Comparison of ENCODE assay signal across 8 cellular contexts in genomic region chr16:58393138-58393504, GRCh38. TPM values are rescaled to one million over a fixed set of nuclear protein-coding genes. Genes with fewer than 3 reads are reported as not detected.
A peak's percentile ranks its signal among the peaks of the same experiment; 100 is the strongest.
DNase-seq lines count a peak whose midpoint lies in the region; ATAC-seq and TF ChIP-seq lines count a peak whose summit lies in the region.

No MANE protein-coding gene starts in this region.

- peaks cover 3% of the 10 kb centered on the region for H3K27me3 Mint-ChIP-seq in activated T-cell treated with anti-CD3 and anti-CD28 coated beads, Interleukin-2, amount 50 U/mL, for 4 hours (ENCODE audit: low read depth)

- H4K20me1 ChIP-seq in neural cell (ENCODE audit: insufficient read depth), result no peaks in the 10 kb centered on the region

- ATAC-seq in activated T-cell treated with anti-CD3 and anti-CD28 coated beads, Interleukin-2, amount 50 U/mL, for 4 hours, result no peak
- ATAC-seq in HG02884 (IDR thresholded peaks at IDR 0.05; ENCODE audit: unreplicated experiment), result peak; percentile 17
- peak; percentile 16; the same call in 1 of the 3 replicates for ATAC-seq in RWPE2 (ENCODE audit: low read depth)
- ATAC-seq in esophagus mucosa, result peak; percentile 79

- H3K4me3 Mint-ChIP-seq in activated T-cell treated with anti-CD3 and anti-CD28 coated beads, Interleukin-2, amount 50 U/mL, for 4 hours, result peak overlapping the region; percentile 96

- H2AFZ ChIP-seq in neural cell (ENCODE audit: low read depth, low read length), result peak overlapping the region; percentile 84

- no peaks in the 10 kb centered on the region for H3K9me3 Mint-ChIP-seq in activated T-cell treated with anti-CD3 and anti-CD28 coated beads, Interleukin-2, amount 50 U/mL, for 4 hours

- no peaks in the 10 kb centered on the region for H3F3A ChIP-seq in neural cell (ENCODE audit: insufficient read depth, low read length, poor library complexity, severe bottlenecking)

- H3K9me3 ChIP-seq in RWPE2 (ENCODE audit: severe bottlenecking) (no peaks in the 10 kb centered on the region), neural cell (ENCODE audit: low read length) (no peaks in the 10 kb centered on the region)

- H3K36me3 Mint-ChIP-seq in activated T-cell treated with anti-CD3 and anti-CD28 coated beads, Interleukin-2, amount 50 U/mL, for 4 hours (ENCODE audit: insufficient read depth), result peaks cover 3% of the 10 kb centered on the region

- no peak for DNase-seq in activated T-cell treated with anti-CD3 and anti-CD28 coated beads, Interleukin-2, amount 50 U/mL, for 4 hours
- DNase-seq in activated T-cell treated with anti-CD3 and anti-CD28 coated beads for 4 hours (no peak), RWPE2 (ENCODE audit: low spot score) (no peak), GM19240 (ENCODE audit: insufficient read length, low spot score) (no peak), NCI-H345 treated with DMSO at 0.1 percent for 48 hours (lab: John Stamatoyannopoulos, UW; ENCODE audit: unreplicated experiment) (no peak)

- peak overlapping the region; percentile 91 for H3K4me3 ChIP-seq in RWPE2 (ENCODE audit: severe bottlenecking)
- H3K4me3 ChIP-seq in neural cell (ENCODE audit: low read length), result peak overlapping the region; percentile 97

- peak overlapping the region; percentile 63 for H3K4me2 ChIP-seq in neural cell (ENCODE audit: low read length)

- H3K27me3 ChIP-seq in RWPE2 (ENCODE audit: insufficient read depth, poor library complexity, severe bottlenecking) (no peaks in the 10 kb centered on the region), neural cell (ENCODE audit: insufficient read depth, low read depth, low read length) (no peaks in the 10 kb centered on the region)

- H3K36me3 ChIP-seq in RWPE2 (ENCODE audit: low read depth) (peaks cover 13% of the 10 kb centered on the region), neural cell (ENCODE audit: insufficient read depth, low read length) (no peaks in the 10 kb centered on the region)

- peaks cover 15% of the 10 kb centered on the region for H3K4me1 Mint-ChIP-seq in activated T-cell treated with anti-CD3 and anti-CD28 coated beads, Interleukin-2, amount 50 U/mL, for 4 hours (ENCODE audit: low read depth)

- no peaks in the 10 kb centered on the region for H3K79me2 ChIP-seq in neural cell (replicated peaks; ENCODE audit: insufficient read depth, low read length)

- no peak for TF ChIP-seq EP300 in neural cell (conservative IDR thresholded peaks at IDR 0.05; ENCODE audit: poor library complexity, severe bottlenecking)

- no peak for TF ChIP-seq CTCF in RWPE2 (IDR thresholded peaks at IDR 0.05; ENCODE audit: poor library complexity, severe bottlenecking)
- TF ChIP-seq CTCF in neural cell (IDR thresholded peaks at IDR 0.05; ENCODE audit: poor library complexity, severe bottlenecking), result no peak

- H3K4me1 ChIP-seq in RWPE2 (ENCODE audit: insufficient read depth, poor library complexity, severe bottlenecking), result no peaks in the 10 kb centered on the region

- no peaks in the 10 kb centered on the region for H3K9me2 ChIP-seq in neural cell (ENCODE audit: insufficient read depth, low read length)

- H3K9ac ChIP-seq in neural cell (ENCODE audit: low read length), result peak overlapping the region; percentile 61

- H3K27ac ChIP-seq in RWPE2 (ENCODE audit: poor library complexity, severe bottlenecking) (peak overlapping the region; percentile 59), neural cell (ENCODE audit: low read length) (no peak overlapping the region)

- TF ChIP-seq RAD21 in neural cell (conservative IDR thresholded peaks at IDR 0.05), result no peak

TF ChIP-seq in neural cell, 6 proteins besides CTCF, POLR2A, EP300 and RAD21:
- TF ChIP-seq POLR2AphosphoS5 (IDR thresholded peaks at IDR 0.05), result no peak
- no peak for TF ChIP-seq TAF1 (IDR thresholded peaks at IDR 0.05; ENCODE audit: low read depth)
- TF ChIP-seq SMC3 (conservative IDR thresholded peaks at IDR 0.05; ENCODE audit: poor library complexity), result no peak
- TF ChIP-seq MXI1 (conservative IDR thresholded peaks at IDR 0.05; ENCODE audit: poor library complexity, severe bottlenecking), result no peak
- no peak for TF ChIP-seq EZH2 (IDR thresholded peaks at IDR 0.05; ENCODE audit: borderline replicate concordance, insufficient read depth, low read length, poor library complexity, severe bottlenecking)
- TF ChIP-seq REST (IDR thresholded peaks at IDR 0.05; ENCODE audit: borderline replicate concordance), result no peak

RNA-seq across cellular contexts. Expression of gene GINS3, which starts 0.8 kb away (rescaled TPM):
- total RNA-seq in activated T-cell treated with anti-CD3 and anti-CD28 coated beads, Interleukin-2, amount 50 U/mL, for 4 hours, result 10 to 100 TPM; 20.7 to 23.2 (median 22.1) TPM
- 13.7 TPM for total RNA-seq in esophagus mucosa
- 4.3 and 4.7 TPM in 2 replicates for polyA plus RNA-seq in neural cell
- polyA minus RNA-seq in neural cell, result 3.9 and 4.7 TPM in 2 replicates

Comparison
In these comparisons a context has a peak if more than half of its experiments do, and no peak if none do; other contexts are left out.
1. ATAC-seq: peak in HG02884 (single experiment), RWPE2 (single experiment) and esophagus mucosa (single experiment); none in activated T-cell treated with anti-CD3 and anti-CD28 coated beads, Interleukin-2, amount 50 U/mL, for 4 hours (0 of 2).